ENCODE assay signal across 37 cellular contexts in the genomic region with DNA sequence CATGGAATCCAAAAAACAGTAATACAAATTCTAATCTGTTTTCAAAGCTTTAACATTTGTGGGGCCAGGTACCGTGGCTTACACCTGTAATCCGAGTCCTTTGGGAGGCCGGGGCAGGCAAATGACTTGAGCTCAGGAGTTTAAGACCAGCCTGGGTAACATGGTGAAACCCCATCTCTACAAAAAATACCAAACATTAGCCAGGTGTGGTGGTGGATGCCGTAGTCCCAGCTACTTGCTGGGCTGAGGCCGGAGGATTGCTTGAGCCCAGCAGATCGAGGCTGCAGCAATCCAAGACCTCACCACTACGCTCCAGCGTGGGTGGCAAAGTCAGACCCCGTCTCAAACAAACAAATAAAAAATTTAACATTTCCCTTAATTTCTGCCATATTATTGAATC.
"Had no signal": no experiment of that assay in that cellular context is flagged by ENCODE, and none has a peak within 500 bp of the region (broad histone marks: within the 10 kb centered on the region; RNA-seq: fewer than 3 reads in every experiment).

No MANE protein-coding gene starts in this region.

- H3K36me3 ChIP-seq: ascending aorta, cardiac muscle cell had no signal

- H3K4me3 Mint-ChIP-seq: activated B cell treated with CpG ODN at 0.5 μM for 24 hours; activated CD4-positive, alpha-beta memory T cell treated with anti-CD3 and anti-CD28 coated beads, Interleukin-2, amount 10 ng/mL, durations not matched to agents 7 days and 5 days; activated CD4-positive, alpha-beta T cell treated with anti-CD3 and anti-CD28 coated beads, Interleukin-2, amount 10 ng/mL, durations not matched to agents 24 days and 14 days; activated CD8-positive, alpha-beta memory T cell treated with anti-CD3 and anti-CD28 coated beads, Interleukin-2, amount 10 ng/mL, durations not matched to agents 7 days and 5 days; activated CD8-positive, alpha-beta T cell treated with anti-CD3 and anti-CD28 coated beads, Interleukin-2, amount 10 ng/mL, durations not matched to agents 7 days and 5 days; activated naive CD4-positive, alpha-beta T cell treated with anti-CD3 and anti-CD28 coated beads, Interleukin-2, amount 10 ng/mL, durations not matched to agents 7 days and 5 days; activated naive CD4-positive, alpha-beta T cell treated with anti-CD3 and anti-CD28 coated beads, Interleukin-2, amount 50 U/mL, for 24 hours; activated naive CD8-positive, alpha-beta T cell; activated naive CD8-positive, alpha-beta T cell treated with anti-CD3 and anti-CD28 coated beads, Interleukin-2, amount 10 ng/mL, durations not matched to agents 7 days and 5 days; activated naive CD8-positive, alpha-beta T cell treated with anti-CD3 and anti-CD28 coated beads, Interleukin-2, amount 50 U/mL, for 24 hours; activated T-cell treated with anti-CD3 and anti-CD28 coated beads, Interleukin-2, amount 50 U/mL, for 24 hours; brain; central memory CD8-positive, alpha-beta T cell; T-helper 1 cell treated with Interleukin-12 subunit alpha and Interleukin-12 subunit beta and Interleukin-4 antibody, amounts not matched to agents 30 μg/mL and 1 μg/mL, for 36 hours; T-helper 2 cell treated with Interferon-gamma antibody and Interleukin-4, amounts not matched to agents 5 μg/mL and 100 μg/mL, for 36 hours had no signal

- H3K36me3 Mint-ChIP-seq: activated CD8-positive, alpha-beta memory T cell treated with anti-CD3 and anti-CD28 coated beads, Interleukin-2, amount 10 ng/mL, durations not matched to agents 7 days and 5 days; activated naive CD4-positive, alpha-beta T cell treated with anti-CD3 and anti-CD28 coated beads, Interleukin-2, amount 10 ng/mL, durations not matched to agents 7 days and 5 days; activated naive CD4-positive, alpha-beta T cell treated with anti-CD3 and anti-CD28 coated beads, Interleukin-2, amount 50 U/mL, for 24 hours; activated naive CD8-positive, alpha-beta T cell; activated naive CD8-positive, alpha-beta T cell treated with anti-CD3 and anti-CD28 coated beads, Interleukin-2, amount 10 ng/mL, durations not matched to agents 7 days and 5 days; brain had no signal

- H3K27ac Mint-ChIP-seq: activated B cell treated with CpG ODN at 0.5 μM for 24 hours; activated CD4-positive, alpha-beta memory T cell treated with anti-CD3 and anti-CD28 coated beads, Interleukin-2, amount 10 ng/mL, durations not matched to agents 7 days and 5 days; activated CD4-positive, alpha-beta T cell treated with anti-CD3 and anti-CD28 coated beads, Interleukin-2, amount 10 ng/mL, durations not matched to agents 24 days and 14 days; activated CD8-positive, alpha-beta memory T cell treated with anti-CD3 and anti-CD28 coated beads, Interleukin-2, amount 10 ng/mL, durations not matched to agents 7 days and 5 days; activated CD8-positive, alpha-beta T cell treated with anti-CD3 and anti-CD28 coated beads, Interleukin-2, amount 10 ng/mL, durations not matched to agents 7 days and 5 days; activated naive CD4-positive, alpha-beta T cell treated with anti-CD3 and anti-CD28 coated beads, Interleukin-2, amount 10 ng/mL, durations not matched to agents 7 days and 5 days; activated naive CD4-positive, alpha-beta T cell treated with anti-CD3 and anti-CD28 coated beads, Interleukin-2, amount 50 U/mL, for 24 hours; activated naive CD8-positive, alpha-beta T cell; activated naive CD8-positive, alpha-beta T cell treated with anti-CD3 and anti-CD28 coated beads, Interleukin-2, amount 10 ng/mL, durations not matched to agents 7 days and 5 days; activated naive CD8-positive, alpha-beta T cell treated with anti-CD3 and anti-CD28 coated beads, Interleukin-2, amount 50 U/mL, for 24 hours; activated T-cell treated with anti-CD3 and anti-CD28 coated beads, Interleukin-2, amount 50 U/mL, for 24 hours; activated T-helper 2 cell treated with anti-CD3 and anti-CD28 coated beads, Interferon-gamma antibody, Interleukin-2, Interleukin-4, amounts not matched to agents 10 μg/mL and 5 μg/mL and 100 μg/mL, durations not matched to agents 14 hours and 24 hours and 36 hours; brain; T-helper 1 cell treated with Interleukin-12 subunit alpha and Interleukin-12 subunit beta and Interleukin-4 antibody, amounts not matched to agents 30 μg/mL and 1 μg/mL, for 36 hours; T-helper 2 cell treated with Interferon-gamma antibody and Interleukin-4, amounts not matched to agents 5 μg/mL and 100 μg/mL, for 36 hours had no signal

- ATAC-seq: activated CD8-positive, alpha-beta memory T cell treated with anti-CD3 and anti-CD28 coated beads, Interleukin-2, amount 10 ng/mL, durations not matched to agents 7 days and 5 days; activated CD8-positive, alpha-beta T cell treated with anti-CD3 and anti-CD28 coated beads, Interleukin-2, amount 10 ng/mL, durations not matched to agents 7 days and 5 days; activated naive CD8-positive, alpha-beta T cell treated with anti-CD3 and anti-CD28 coated beads, Interleukin-2, amount 50 U/mL, for 24 hours had no signal

- H3K27me3 Mint-ChIP-seq: activated B cell treated with CpG ODN at 0.5 μM for 24 hours; activated CD4-positive, alpha-beta memory T cell treated with anti-CD3 and anti-CD28 coated beads, Interleukin-2, amount 10 ng/mL, durations not matched to agents 7 days and 5 days; activated CD4-positive, alpha-beta T cell treated with anti-CD3 and anti-CD28 coated beads, Interleukin-2, amount 10 ng/mL, durations not matched to agents 24 days and 14 days; activated CD8-positive, alpha-beta memory T cell treated with anti-CD3 and anti-CD28 coated beads, Interleukin-2, amount 10 ng/mL, durations not matched to agents 7 days and 5 days; activated naive CD4-positive, alpha-beta T cell treated with anti-CD3 and anti-CD28 coated beads, Interleukin-2, amount 10 ng/mL, durations not matched to agents 7 days and 5 days; activated naive CD8-positive, alpha-beta T cell treated with anti-CD3 and anti-CD28 coated beads, Interleukin-2, amount 10 ng/mL, durations not matched to agents 7 days and 5 days had no signal

- H3K27me3 ChIP-seq: ascending aorta, cardiac muscle cell had no signal

- H3K9me3 Mint-ChIP-seq: activated B cell treated with CpG ODN at 0.5 μM for 24 hours; activated CD4-positive, alpha-beta memory T cell treated with anti-CD3 and anti-CD28 coated beads, Interleukin-2, amount 10 ng/mL, durations not matched to agents 7 days and 5 days; activated CD4-positive, alpha-beta T cell treated with anti-CD3 and anti-CD28 coated beads, Interleukin-2, amount 10 ng/mL, durations not matched to agents 24 days and 14 days; activated naive CD4-positive, alpha-beta T cell treated with anti-CD3 and anti-CD28 coated beads, Interleukin-2, amount 10 ng/mL, durations not matched to agents 7 days and 5 days; activated naive CD4-positive, alpha-beta T cell treated with anti-CD3 and anti-CD28 coated beads, Interleukin-2, amount 50 U/mL, for 24 hours; activated naive CD8-positive, alpha-beta T cell treated with anti-CD3 and anti-CD28 coated beads, Interleukin-2, amount 10 ng/mL, durations not matched to agents 7 days and 5 days; activated naive CD8-positive, alpha-beta T cell treated with anti-CD3 and anti-CD28 coated beads, Interleukin-2, amount 50 U/mL, for 24 hours; activated T-cell treated with anti-CD3 and anti-CD28 coated beads, Interleukin-2, amount 50 U/mL, for 24 hours; activated T-helper 2 cell treated with anti-CD3 and anti-CD28 coated beads, Interferon-gamma antibody, Interleukin-2, Interleukin-4, amounts not matched to agents 10 μg/mL and 5 μg/mL and 100 μg/mL, durations not matched to agents 14 hours and 24 hours and 36 hours; central memory CD8-positive, alpha-beta T cell; T-helper 1 cell treated with Interleukin-12 subunit alpha and Interleukin-12 subunit beta and Interleukin-4 antibody, amounts not matched to agents 30 μg/mL and 1 μg/mL, for 36 hours; T-helper 2 cell treated with Interferon-gamma antibody and Interleukin-4, amounts not matched to agents 5 μg/mL and 100 μg/mL, for 36 hours had no signal

- FAIRE-seq: bronchial epithelial cell, TTC549 had no signal

- H3K27ac ChIP-seq: ascending aorta, cardiac muscle cell, VCaP had no signal

- H3K4me1 Mint-ChIP-seq: activated B cell treated with CpG ODN at 0.5 μM for 24 hours; activated CD4-positive, alpha-beta memory T cell treated with anti-CD3 and anti-CD28 coated beads, Interleukin-2, amount 10 ng/mL, durations not matched to agents 7 days and 5 days; activated CD4-positive, alpha-beta T cell treated with anti-CD3 and anti-CD28 coated beads, Interleukin-2, amount 10 ng/mL, durations not matched to agents 24 days and 14 days; activated CD8-positive, alpha-beta memory T cell treated with anti-CD3 and anti-CD28 coated beads, Interleukin-2, amount 10 ng/mL, durations not matched to agents 7 days and 5 days; activated naive CD4-positive, alpha-beta T cell treated with anti-CD3 and anti-CD28 coated beads, Interleukin-2, amount 10 ng/mL, durations not matched to agents 7 days and 5 days; activated naive CD4-positive, alpha-beta T cell treated with anti-CD3 and anti-CD28 coated beads, Interleukin-2, amount 50 U/mL, for 24 hours; activated naive CD8-positive, alpha-beta T cell treated with anti-CD3 and anti-CD28 coated beads, Interleukin-2, amount 10 ng/mL, durations not matched to agents 7 days and 5 days; activated naive CD8-positive, alpha-beta T cell treated with anti-CD3 and anti-CD28 coated beads, Interleukin-2, amount 50 U/mL, for 24 hours; brain; central memory CD8-positive, alpha-beta T cell had no signal

- DNase-seq: activated B cell treated with CpG ODN at 0.5 μM for 24 hours; activated CD4-positive, alpha-beta memory T cell treated with anti-CD3 and anti-CD28 coated beads, Interleukin-2, amount 10 ng/mL, durations not matched to agents 7 days and 5 days; activated CD4-positive, alpha-beta T cell treated with anti-CD3 and anti-CD28 coated beads for 4 hours; activated CD4-positive, alpha-beta T cell treated with anti-CD3 and anti-CD28 coated beads, Interleukin-2, amount 10 ng/mL, durations not matched to agents 24 days and 14 days; activated CD4-positive, alpha-beta T cell treated with anti-CD3 and anti-CD28 coated beads, Interleukin-2, amount 50 U/mL, for 1 hour; activated CD4-positive, alpha-beta T cell treated with anti-CD3 and anti-CD28 coated beads, Interleukin-2, amount 50 U/mL, for 4 hours; activated CD4-positive, CD25-positive, alpha-beta regulatory T cell treated with anti-CD3 and anti-CD28 coated beads, Interleukin-2, amount 50 U/mL, for 72 hours; activated CD8-positive, alpha-beta memory T cell treated with anti-CD3 and anti-CD28 coated beads for 24 hours; activated CD8-positive, alpha-beta memory T cell treated with anti-CD3 and anti-CD28 coated beads, Interleukin-2, amount 50 U/mL, for 48 hours; activated CD8-positive, alpha-beta T cell treated with anti-CD3 and anti-CD28 coated beads, Interleukin-2, amount 10 ng/mL, durations not matched to agents 7 days and 5 days; activated effector memory CD4-positive, alpha-beta T cell treated with Interleukin-2 at 50 U/mL for 16 hours; activated gamma-delta T cell; activated naive CD4-positive, alpha-beta T cell treated with anti-CD3 and anti-CD28 coated beads, Interleukin-2, amount 10 ng/mL, durations not matched to agents 7 days and 5 days; activated naive CD4-positive, alpha-beta T cell treated with Interleukin-2 at 50 U/mL for 16 hours; activated naive CD8-positive, alpha-beta T cell treated with anti-CD3 and anti-CD28 coated beads, Interleukin-2, amount 10 ng/mL, durations not matched to agents 7 days and 5 days; activated naive CD8-positive, alpha-beta T cell treated with anti-CD3 and anti-CD28 coated beads, Interleukin-2, amount 50 U/mL, for 24 hours; activated T-cell treated with anti-CD3 and anti-CD28 coated beads, Interleukin-2, amount 50 U/mL, for 24 hours; activated T-cell treated with anti-CD3 and anti-CD28 coated beads, Interleukin-2, amount 50 U/mL, for 48 hours; amygdala; anterior cingulate cortex; caudate nucleus; T-helper 1 cell; T-helper 2 cell; T-helper 9 cell had no signal

- H3K4me1 ChIP-seq: ascending aorta had no signal

- H3K4me3 ChIP-seq: ascending aorta, cardiac muscle cell had no signal

- H3K9me3 ChIP-seq: ascending aorta had no signal
